Comparison of ENCODE assay signal across 9 cellular contexts in genomic region chr11:18393581-18394299, GRCh38. TPM values are rescaled to one million over a fixed set of nuclear protein-coding genes. Genes with fewer than 3 reads are reported as not detected.
DNase-seq lines count a peak whose midpoint lies in the region; ATAC-seq and TF ChIP-seq lines count a peak whose summit lies in the region.
"Had no signal": no experiment of that assay in that cellular context is flagged by ENCODE, and none has a peak within 500 bp of the region (broad histone marks: within the 10 kb centered on the region; RNA-seq: fewer than 3 reads in every experiment).

No MANE protein-coding gene starts in this region.

- H3K27ac ChIP-seq in CD8-positive, alpha-beta T cell (ENCODE audit: low read depth, low read length): peak overlapping the region; percentile 4
- peak overlapping the region; percentile 71 for H3K27ac ChIP-seq in layer of hippocampus (ENCODE audit: low read depth, low read length)

- CTCF ChIA-PET in CD8-positive, alpha-beta T cell (lab: Charles Lee): interaction anchor here (2.8 kb wide), 1 partner anchor 72 kb away, joined by 11 read pairs; the partner anchor contains the start of genes GTF2H1 and HPS5

- peaks cover 29% of the 10 kb centered on the region for H3K4me1 Mint-ChIP-seq in CD8-positive, alpha-beta T cell (ENCODE audit: low read depth)
- H3K4me1 Mint-ChIP-seq in activated naive CD8-positive, alpha-beta T cell treated with anti-CD3 and anti-CD28 coated beads for 36 hours: peaks cover 41% of the 10 kb centered on the region
- peaks cover 68% of the 10 kb centered on the region for H3K4me1 Mint-ChIP-seq in stimulated activated naive CD8-positive, alpha-beta T cell treated with anti-CD3 and anti-CD28 coated beads, Interleukin-15, amount 100 ng/mL, for 72 hours

- H3K27me3 ChIP-seq in CD8-positive, alpha-beta T cell (ENCODE audit: insufficient read depth, low read length): no peaks in the 10 kb centered on the region
- H3K27me3 ChIP-seq in layer of hippocampus (ENCODE audit: control insufficient read depth, insufficient read depth, low read length): no peaks in the 10 kb centered on the region

- POLR2A ChIA-PET in CD8-positive, alpha-beta T cell (lab: Charles Lee): interaction anchor here (1.0 to 7.0 kb wide), 5 partner anchors 7 to 381 kb away, joined by 3 to 86 read pairs (median 6); partner anchors contain the start of genes GTF2H1, HPS5, SAAL1 and SERGEF

- no peaks in the 10 kb centered on the region for H3K9me3 ChIP-seq in CD8-positive, alpha-beta T cell (ENCODE audit: low read length)
- H3K9me3 ChIP-seq: mucosa of descending colon had no signal

- no peak for TF ChIP-seq CTCF in CD8-positive, alpha-beta T cell (IDR thresholded peaks at IDR 0.05)

- no peaks in the 10 kb centered on the region for H3K27me3 Mint-ChIP-seq in CD8-positive, alpha-beta T cell (ENCODE audit: low read depth)
- peaks cover 10% of the 10 kb centered on the region for H3K27me3 Mint-ChIP-seq in activated naive CD8-positive, alpha-beta T cell treated with anti-CD3 and anti-CD28 coated beads for 36 hours
- no peaks in the 10 kb centered on the region for H3K27me3 Mint-ChIP-seq in stimulated activated naive CD8-positive, alpha-beta T cell treated with anti-CD3 and anti-CD28 coated beads, Interleukin-15, amount 100 ng/mL, for 72 hours

- H3K9me3 Mint-ChIP-seq in CD8-positive, alpha-beta T cell: no peaks in the 10 kb centered on the region
- H3K9me3 Mint-ChIP-seq in activated naive CD8-positive, alpha-beta T cell treated with anti-CD3 and anti-CD28 coated beads for 36 hours: no peaks in the 10 kb centered on the region
- H3K9me3 Mint-ChIP-seq in stimulated activated naive CD8-positive, alpha-beta T cell treated with anti-CD3 and anti-CD28 coated beads, Interleukin-15, amount 100 ng/mL, for 72 hours: no peaks in the 10 kb centered on the region

- peaks cover 15% of the 10 kb centered on the region for H3K36me3 ChIP-seq in CD8-positive, alpha-beta T cell (ENCODE audit: insufficient read depth, low read length)

- peak overlapping the region; percentile 96 for H3K27ac Mint-ChIP-seq in CD8-positive, alpha-beta T cell
- H3K27ac Mint-ChIP-seq in activated naive CD8-positive, alpha-beta T cell treated with anti-CD3 and anti-CD28 coated beads for 36 hours: peak overlapping the region; percentile 99
- H3K27ac Mint-ChIP-seq in stimulated activated naive CD8-positive, alpha-beta T cell treated with anti-CD3 and anti-CD28 coated beads, Interleukin-15, amount 100 ng/mL, for 72 hours: peak overlapping the region; percentile 97 to 99

- peak overlapping the region; percentile 97 for H3K4me3 Mint-ChIP-seq in CD8-positive, alpha-beta T cell
- H3K4me3 Mint-ChIP-seq in activated naive CD8-positive, alpha-beta T cell treated with anti-CD3 and anti-CD28 coated beads for 36 hours: peak overlapping the region; percentile 97
- peak overlapping the region; percentile 99 to 100 for H3K4me3 Mint-ChIP-seq in stimulated activated naive CD8-positive, alpha-beta T cell treated with anti-CD3 and anti-CD28 coated beads, Interleukin-15, amount 100 ng/mL, for 72 hours

- DNase-seq in CD8-positive, alpha-beta T cell: no peak
- DNase-seq in activated naive CD8-positive, alpha-beta T cell treated with anti-CD3 and anti-CD28 coated beads for 36 hours: peak; percentile 41
- DNase-seq in stimulated activated naive CD8-positive, alpha-beta T cell treated with anti-CD3 and anti-CD28 coated beads, Interleukin-15, amount 100 ng/mL, for 72 hours: no peak
- DNase-seq in GF-D8 (lab: John Stamatoyannopoulos, UW): no peak
- no peak for DNase-seq in NCI-H187 treated with DMSO at 0.1 percent for 48 hours (lab: John Stamatoyannopoulos, UW)

- intact Hi-C loops in CD8-positive, alpha-beta T cell (cut with DNase I, micrococcal nuclease): loop anchor here (1.0 to 10.0 kb wide), 5 partner anchors 10 to 1319 kb away; partner anchors contain the start of genes RPS13 (in 1 of the 2), SERGEF (in 1 of the 2) and TMEM86A (in 1 of the 2)

- H3K4me1 ChIP-seq in CD8-positive, alpha-beta T cell (ENCODE audit: insufficient read depth, low read length): peaks cover 22% of the 10 kb centered on the region

- peak overlapping the region; percentile 86 for H3K4me3 ChIP-seq in CD8-positive, alpha-beta T cell (ENCODE audit: low read depth, low read length)

- peaks cover 38% of the 10 kb centered on the region for H3K36me3 Mint-ChIP-seq in CD8-positive, alpha-beta T cell
- H3K36me3 Mint-ChIP-seq in activated naive CD8-positive, alpha-beta T cell treated with anti-CD3 and anti-CD28 coated beads for 36 hours: peaks cover 45% of the 10 kb centered on the region

- ATAC-seq in CD8-positive, alpha-beta T cell: no peak
- ATAC-seq in HG03378 (IDR thresholded peaks at IDR 0.05; ENCODE audit: unreplicated experiment) (peak; percentile 3), GM21390 (IDR thresholded peaks at IDR 0.05; ENCODE audit: unreplicated experiment) (no peak)
- peak; percentile 1 for ATAC-seq in stimulated activated naive CD8-positive, alpha-beta T cell treated with anti-CD3 and anti-CD28 coated beads, Interleukin-15, amount 100 ng/mL, for 72 hours

RNA-seq across cellular contexts. Expression of gene LDHA, which starts 0.6 kb away (rescaled TPM):
- total RNA-seq in CD8-positive, alpha-beta T cell: 100 to 1,000 TPM; 356 to 366 TPM
- 1,000 to 10,000 TPM; 2,369 to 2,412 TPM for total RNA-seq in activated naive CD8-positive, alpha-beta T cell treated with anti-CD3 and anti-CD28 coated beads for 36 hours

RNA-seq across cellular contexts. Expression of gene LDHC, which starts 18.4 kb away (rescaled TPM):
- total RNA-seq in CD8-positive, alpha-beta T cell: not detected
- total RNA-seq in activated naive CD8-positive, alpha-beta T cell treated with anti-CD3 and anti-CD28 coated beads for 36 hours: not detected
- total RNA-seq: mucosa of descending colon had no signal

Comparison
In these comparisons a context has a peak if more than half of its experiments do, and no peak if none do; other contexts are left out.
1. ATAC-seq: peak in HG03378 (single experiment) and stimulated activated naive CD8-positive, alpha-beta T cell treated with anti-CD3 and anti-CD28 coated beads, Interleukin-15, amount 100 ng/mL, for 72 hours (single experiment); none in CD8-positive, alpha-beta T cell (single experiment) and GM21390 (single experiment).
2. RNA of gene LDHA, which starts 0.6 kb away (total RNA-seq): 2,369 to 2,412 TPM in activated naive CD8-positive, alpha-beta T cell treated with anti-CD3 and anti-CD28 coated beads for 36 hours; 356 to 366 TPM in CD8-positive, alpha-beta T cell; every median in the first group is over 4 times any median in the second.
3. Peak in every context shown above with its lines, with median percentiles within 50 percentile points of each other: H3K27ac Mint-ChIP-seq and H3K4me3 Mint-ChIP-seq.